8 cellular contexts compared by ENCODE assay signal in the genomic region with DNA sequence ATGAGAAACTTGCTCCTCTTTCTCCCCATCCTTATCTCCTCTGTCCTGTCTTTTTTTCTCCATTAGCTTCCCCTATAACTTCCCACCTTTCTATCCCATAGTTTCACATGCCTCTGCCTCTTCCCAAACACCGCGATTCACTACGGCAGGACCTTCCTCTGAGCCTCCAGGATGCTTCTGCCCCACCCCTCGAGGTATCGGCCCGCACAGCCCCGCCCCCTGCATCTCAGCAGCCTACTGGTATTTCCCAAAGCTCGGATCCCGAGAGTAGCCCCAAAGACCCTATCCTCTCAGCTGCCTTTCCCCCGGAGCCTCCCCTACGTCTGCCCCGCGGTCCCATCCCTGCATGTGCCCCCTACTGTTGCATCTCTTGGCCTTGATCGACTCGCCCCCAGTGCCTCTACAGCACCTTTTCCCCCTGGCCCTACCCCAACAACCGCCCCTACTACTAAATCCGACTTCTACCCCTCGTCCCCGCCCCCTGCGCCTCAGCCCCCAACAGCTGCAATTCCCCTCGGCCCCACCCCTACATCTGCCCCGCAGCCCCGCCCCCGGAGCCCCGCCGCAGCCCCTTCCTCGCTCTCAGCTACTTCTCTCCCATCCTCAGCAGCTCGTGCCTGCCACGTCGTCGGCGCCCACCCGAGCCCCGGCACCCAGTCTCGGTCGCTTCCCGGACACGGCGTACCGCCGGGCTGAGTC. TPM values are rescaled to one million over a fixed set of nuclear protein-coding genes. Genes with fewer than 3 reads are reported as not detected.
DNase-seq lines count a peak whose midpoint lies in the region; ATAC-seq and TF ChIP-seq lines count a peak whose summit lies in the region.

No MANE protein-coding gene starts in this region.

- no peaks in the 10 kb centered on the region for H3K9me3 Mint-ChIP-seq in activated T-helper 2 cell treated with anti-CD3 and anti-CD28 coated beads, Interferon-gamma antibody, Interleukin-2, Interleukin-4, amounts not matched to agents 10 μg/mL and 5 μg/mL and 100 μg/mL, durations not matched to agents 14 hours and 24 hours and 36 hours

- no peaks in the 10 kb centered on the region for H3K27me3 ChIP-seq in NT2/D1 (ENCODE audit: insufficient read depth, insufficient read length)

- ATAC-seq in HG02610 (IDR thresholded peaks at IDR 0.05; ENCODE audit: unreplicated experiment), result peak; percentile 6

- H3K4me1 Mint-ChIP-seq in activated T-helper 2 cell treated with anti-CD3 and anti-CD28 coated beads, Interferon-gamma antibody, Interleukin-2, Interleukin-4, amounts not matched to agents 10 μg/mL and 5 μg/mL and 100 μg/mL, durations not matched to agents 14 hours and 24 hours and 36 hours (ENCODE audit: low read depth), result peaks cover 11% of the 10 kb centered on the region

- H3K4me3 Mint-ChIP-seq in activated T-helper 2 cell treated with anti-CD3 and anti-CD28 coated beads, Interferon-gamma antibody, Interleukin-2, Interleukin-4, amounts not matched to agents 10 μg/mL and 5 μg/mL and 100 μg/mL, durations not matched to agents 14 hours and 24 hours and 36 hours (ENCODE audit: low read depth), result peak overlapping the region; percentile 93

- H3K9ac ChIP-seq in NT2/D1 (ENCODE audit: insufficient read length, low read depth), result peak overlapping the region; percentile 86

- TF ChIP-seq CTCF in foreskin fibroblast (IDR thresholded peaks at IDR 0.05; ENCODE audit: low read depth, low read length), result no peak

- H3K36me3 ChIP-seq in NT2/D1 (ENCODE audit: insufficient read depth, insufficient read length, low read length), result peaks cover 41% of the 10 kb centered on the region

- H3K27me3 Mint-ChIP-seq in activated T-helper 2 cell treated with anti-CD3 and anti-CD28 coated beads, Interferon-gamma antibody, Interleukin-2, Interleukin-4, amounts not matched to agents 10 μg/mL and 5 μg/mL and 100 μg/mL, durations not matched to agents 14 hours and 24 hours and 36 hours (ENCODE audit: low read depth), result peaks cover 9% of the 10 kb centered on the region

- peaks cover 20% of the 10 kb centered on the region for H3K4me1 ChIP-seq in NT2/D1 (ENCODE audit: insufficient read depth, insufficient read length)

- H3K27ac Mint-ChIP-seq in activated T-helper 2 cell treated with anti-CD3 and anti-CD28 coated beads, Interferon-gamma antibody, Interleukin-2, Interleukin-4, amounts not matched to agents 10 μg/mL and 5 μg/mL and 100 μg/mL, durations not matched to agents 14 hours and 24 hours and 36 hours, result peak overlapping the region; percentile 73

- peaks cover 10% of the 10 kb centered on the region; the same call in 1 of the 2 replicates for H3K9me3 ChIP-seq in NT2/D1 (ENCODE audit: insufficient read depth, low read length)

- peaks cover 16% of the 10 kb centered on the region for H3K36me3 Mint-ChIP-seq in activated T-helper 2 cell treated with anti-CD3 and anti-CD28 coated beads, Interferon-gamma antibody, Interleukin-2, Interleukin-4, amounts not matched to agents 10 μg/mL and 5 μg/mL and 100 μg/mL, durations not matched to agents 14 hours and 24 hours and 36 hours (ENCODE audit: low read depth)

- H3K4me3 ChIP-seq in NT2/D1 (ENCODE audit: insufficient read length, low read depth), result peak overlapping the region; percentile 92
- peak overlapping the region; percentile 63 to 100 for H3K4me3 ChIP-seq in foreskin fibroblast (ENCODE audit: low read depth in 1 of 2, low read length in 2 of 2)

- DNase-seq in DMS79 (lab: John Stamatoyannopoulos, UW), result peak; percentile 58
- DNase-seq in NT2/D1 (ENCODE audit: low read depth, low spot score), result peak; percentile 75
- DNase-seq in activated T-helper 2 cell treated with anti-CD3 and anti-CD28 coated beads, Interferon-gamma antibody, Interleukin-2, Interleukin-4, amounts not matched to agents 10 μg/mL and 5 μg/mL and 100 μg/mL, durations not matched to agents 14 hours and 24 hours and 36 hours (ENCODE audit: low spot score), result peak; percentile 38
- peak in 1 of 2 donors; percentile 68 for DNase-seq in foreskin fibroblast
- DNase-seq in nucleus accumbens (lab: John Stamatoyannopoulos, UW), result peak in 31 of 56 donors; percentile 20 to 64 (median 46)
- peak; percentile 69 for DNase-seq in ureter (ENCODE audit: low spot score)
- no peak for DNase-seq in MV-4-11 (lab: John Stamatoyannopoulos, UW)

- intact Hi-C loops in activated T-helper 2 cell treated with anti-CD3 and anti-CD28 coated beads, Interferon-gamma antibody, Interleukin-2, Interleukin-4, amounts not matched to agents 10 μg/mL and 5 μg/mL and 100 μg/mL, durations not matched to agents 14 hours and 24 hours and 36 hours (cut with micrococcal nuclease), result loop anchor here (2.0 kb wide), 1 partner anchor 60 kb away; a partner anchor contains a TSS

RNA-seq across cellular contexts. Expression of a gene that starts 0.5 kb away (rescaled TPM):
- 21.1 and 21.3 TPM in 2 replicates for total RNA-seq in activated T-helper 2 cell treated with anti-CD3 and anti-CD28 coated beads, Interferon-gamma antibody, Interleukin-2, Interleukin-4, amounts not matched to agents 10 μg/mL and 5 μg/mL and 100 μg/mL, durations not matched to agents 14 hours and 24 hours and 36 hours
- total RNA-seq in ureter, result 70.4 TPM

RNA-seq across cellular contexts. Expression of a gene that starts 13.0 kb away (rescaled TPM):
- total RNA-seq in activated T-helper 2 cell treated with anti-CD3 and anti-CD28 coated beads, Interferon-gamma antibody, Interleukin-2, Interleukin-4, amounts not matched to agents 10 μg/mL and 5 μg/mL and 100 μg/mL, durations not matched to agents 14 hours and 24 hours and 36 hours, result 2.6 and 3.4 TPM in 2 replicates
- total RNA-seq in ureter, result 6.7 TPM

RNA-seq across cellular contexts. Expression of a gene that starts 27.3 kb away (rescaled TPM):
- total RNA-seq in activated T-helper 2 cell treated with anti-CD3 and anti-CD28 coated beads, Interferon-gamma antibody, Interleukin-2, Interleukin-4, amounts not matched to agents 10 μg/mL and 5 μg/mL and 100 μg/mL, durations not matched to agents 14 hours and 24 hours and 36 hours, result 0.23 and 0.37 TPM in 2 replicates
- 4.2 TPM for total RNA-seq in ureter

RNA-seq across cellular contexts. Expression of a gene that starts 34.4 kb away (rescaled TPM):
- total RNA-seq in activated T-helper 2 cell treated with anti-CD3 and anti-CD28 coated beads, Interferon-gamma antibody, Interleukin-2, Interleukin-4, amounts not matched to agents 10 μg/mL and 5 μg/mL and 100 μg/mL, durations not matched to agents 14 hours and 24 hours and 36 hours, result 31.6 and 33.4 TPM in 2 replicates
- total RNA-seq in ureter, result 38.1 TPM

RNA-seq across cellular contexts. Expression of a gene that starts 34.5 kb away (rescaled TPM):
- 15.5 TPM in 2 replicates for total RNA-seq in activated T-helper 2 cell treated with anti-CD3 and anti-CD28 coated beads, Interferon-gamma antibody, Interleukin-2, Interleukin-4, amounts not matched to agents 10 μg/mL and 5 μg/mL and 100 μg/mL, durations not matched to agents 14 hours and 24 hours and 36 hours
- 28.3 TPM for total RNA-seq in ureter
